In the genomic region with DNA sequence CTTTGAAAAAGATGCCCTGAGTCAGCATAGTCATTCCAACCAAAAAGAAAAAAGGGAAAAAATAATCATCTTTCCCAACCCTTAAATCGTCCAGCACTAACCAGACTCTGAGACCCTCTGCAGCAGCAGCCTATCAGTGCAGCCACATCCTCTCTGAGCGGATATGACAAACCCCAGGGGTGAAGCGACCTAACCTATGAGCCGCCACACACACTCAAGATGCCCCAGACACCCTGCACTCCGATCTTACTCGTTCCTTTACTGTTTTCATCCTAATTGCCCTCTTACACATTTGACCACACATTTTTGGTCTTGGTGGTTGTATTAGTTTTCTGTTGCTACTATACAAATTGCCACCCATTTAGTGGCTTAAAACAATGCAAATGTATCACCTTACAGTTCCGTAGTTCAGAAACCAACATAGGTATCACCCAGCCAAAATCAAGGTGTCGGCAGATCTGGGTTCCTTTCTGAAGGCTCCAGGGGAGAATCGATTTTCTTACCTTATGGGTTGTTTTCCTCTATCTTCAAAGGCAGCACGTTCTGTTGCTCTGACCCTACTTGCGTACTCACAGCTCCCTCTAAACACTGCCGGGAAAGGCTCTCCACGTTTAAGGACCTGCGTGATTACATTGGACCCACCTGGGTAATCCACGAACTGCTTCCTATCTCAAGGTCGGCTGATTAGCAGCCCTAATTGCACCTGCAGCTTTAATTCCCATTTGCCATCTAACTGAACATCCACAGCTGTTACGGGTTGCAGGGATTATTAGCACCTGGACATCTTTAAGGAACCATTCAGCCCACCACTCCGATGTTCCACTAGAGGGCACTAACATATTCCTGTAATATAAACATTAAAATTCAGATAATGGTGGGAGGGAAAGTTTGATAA, we compare ENCODE assay signal across 1 cellular context.
A peak's percentile ranks its signal among the peaks of the same experiment; 100 is the strongest.
TF ChIP-seq lines count a peak whose summit lies in the region.

No MANE protein-coding gene starts in this region.

TF ChIP-seq in K562, 482 proteins besides CTCF, POLR2A, EP300 and RAD21 (continued from another document):
- TF ChIP-seq, protein P1, sequence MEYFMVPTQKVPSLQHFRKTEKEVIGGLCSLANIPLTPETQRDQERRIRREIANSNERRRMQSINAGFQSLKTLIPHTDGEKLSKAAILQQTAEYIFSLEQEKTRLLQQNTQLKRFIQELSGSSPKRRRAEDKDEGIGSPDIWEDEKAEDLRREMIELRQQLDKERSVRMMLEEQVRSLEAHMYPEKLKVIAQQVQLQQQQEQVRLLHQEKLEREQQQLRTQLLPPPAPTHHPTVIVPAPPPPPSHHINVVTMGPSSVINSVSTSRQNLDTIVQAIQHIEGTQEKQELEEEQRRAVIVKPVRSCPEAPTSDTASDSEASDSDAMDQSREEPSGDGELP (CRISPR knock-in tag; IDR thresholded peaks at IDR 0.05; ENCODE audit: borderline replicate concordance) = 0 out of 2 replicates have a peak, but pooled peaks have one; percentile 13
- TF ChIP-seq, protein P2, sequence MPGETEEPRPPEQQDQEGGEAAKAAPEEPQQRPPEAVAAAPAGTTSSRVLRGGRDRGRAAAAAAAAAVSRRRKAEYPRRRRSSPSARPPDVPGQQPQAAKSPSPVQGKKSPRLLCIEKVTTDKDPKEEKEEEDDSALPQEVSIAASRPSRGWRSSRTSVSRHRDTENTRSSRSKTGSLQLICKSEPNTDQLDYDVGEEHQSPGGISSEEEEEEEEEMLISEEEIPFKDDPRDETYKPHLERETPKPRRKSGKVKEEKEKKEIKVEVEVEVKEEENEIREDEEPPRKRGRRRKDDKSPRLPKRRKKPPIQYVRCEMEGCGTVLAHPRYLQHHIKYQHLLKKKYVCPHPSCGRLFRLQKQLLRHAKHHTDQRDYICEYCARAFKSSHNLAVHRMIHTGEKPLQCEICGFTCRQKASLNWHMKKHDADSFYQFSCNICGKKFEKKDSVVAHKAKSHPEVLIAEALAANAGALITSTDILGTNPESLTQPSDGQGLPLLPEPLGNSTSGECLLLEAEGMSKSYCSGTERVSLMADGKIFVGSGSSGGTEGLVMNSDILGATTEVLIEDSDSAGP (CRISPR knock-in tag; IDR thresholded peaks at IDR 0.05) = 0 out of 2 replicates have a peak, but pooled peaks have one; percentile 42
- peak; percentile 77; the same call in 1 of the 2 replicates for TF ChIP-seq ARID3A (IDR thresholded peaks at IDR 0.05; ENCODE audit: borderline replicate concordance, low read depth, low read length)
- TF ChIP-seq, protein P3, sequence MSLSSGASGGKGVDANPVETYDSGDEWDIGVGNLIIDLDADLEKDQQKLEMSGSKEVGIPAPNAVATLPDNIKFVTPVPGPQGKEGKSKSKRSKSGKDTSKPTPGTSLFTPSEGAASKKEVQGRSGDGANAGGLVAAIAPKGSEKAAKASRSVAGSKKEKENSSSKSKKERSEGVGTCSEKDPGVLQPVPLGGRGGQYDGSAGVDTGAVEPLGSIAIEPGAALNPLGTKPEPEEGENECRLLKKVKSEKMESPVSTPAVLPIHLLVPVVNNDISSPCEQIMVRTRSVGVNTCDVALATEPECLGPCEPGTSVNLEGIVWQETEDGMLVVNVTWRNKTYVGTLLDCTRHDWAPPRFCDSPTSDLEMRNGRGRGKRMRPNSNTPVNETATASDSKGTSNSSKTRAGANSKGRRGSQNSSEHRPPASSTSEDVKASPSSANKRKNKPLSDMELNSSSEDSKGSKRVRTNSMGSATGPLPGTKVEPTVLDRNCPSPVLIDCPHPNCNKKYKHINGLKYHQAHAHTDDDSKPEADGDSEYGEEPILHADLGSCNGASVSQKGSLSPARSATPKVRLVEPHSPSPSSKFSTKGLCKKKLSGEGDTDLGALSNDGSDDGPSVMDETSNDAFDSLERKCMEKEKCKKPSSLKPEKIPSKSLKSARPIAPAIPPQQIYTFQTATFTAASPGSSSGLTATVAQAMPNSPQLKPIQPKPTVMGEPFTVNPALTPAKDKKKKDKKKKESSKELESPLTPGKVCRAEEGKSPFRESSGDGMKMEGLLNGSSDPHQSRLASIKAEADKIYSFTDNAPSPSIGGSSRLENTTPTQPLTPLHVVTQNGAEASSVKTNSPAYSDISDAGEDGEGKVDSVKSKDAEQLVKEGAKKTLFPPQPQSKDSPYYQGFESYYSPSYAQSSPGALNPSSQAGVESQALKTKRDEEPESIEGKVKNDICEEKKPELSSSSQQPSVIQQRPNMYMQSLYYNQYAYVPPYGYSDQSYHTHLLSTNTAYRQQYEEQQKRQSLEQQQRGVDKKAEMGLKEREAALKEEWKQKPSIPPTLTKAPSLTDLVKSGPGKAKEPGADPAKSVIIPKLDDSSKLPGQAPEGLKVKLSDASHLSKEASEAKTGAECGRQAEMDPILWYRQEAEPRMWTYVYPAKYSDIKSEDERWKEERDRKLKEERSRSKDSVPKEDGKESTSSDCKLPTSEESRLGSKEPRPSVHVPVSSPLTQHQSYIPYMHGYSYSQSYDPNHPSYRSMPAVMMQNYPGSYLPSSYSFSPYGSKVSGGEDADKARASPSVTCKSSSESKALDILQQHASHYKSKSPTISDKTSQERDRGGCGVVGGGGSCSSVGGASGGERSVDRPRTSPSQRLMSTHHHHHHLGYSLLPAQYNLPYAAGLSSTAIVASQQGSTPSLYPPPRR (CRISPR knock-in tag; IDR thresholded peaks at IDR 0.05; ENCODE audit: borderline replicate concordance) = peak; percentile 61; the same call in 1 of the 2 replicates
- TF ChIP-seq, protein P4, sequence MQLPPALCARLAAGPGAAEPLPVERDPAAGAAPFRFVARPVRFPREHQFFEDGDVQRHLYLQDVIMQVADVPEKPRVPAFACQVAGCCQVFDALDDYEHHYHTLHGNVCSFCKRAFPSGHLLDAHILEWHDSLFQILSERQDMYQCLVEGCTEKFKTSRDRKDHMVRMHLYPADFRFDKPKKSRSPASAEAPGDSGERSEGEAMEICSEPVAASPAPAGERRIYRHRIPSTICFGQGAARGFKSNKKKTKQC (CRISPR knock-in tag; IDR thresholded peaks at IDR 0.05) = no peak
